In genomic region chr11:818396-819128, GRCh38 we compare ENCODE assay signal across 8 cellular contexts. TPM values are rescaled to one million over a fixed set of nuclear protein-coding genes. Genes with fewer than 3 reads are reported as not detected.
A peak's percentile ranks its signal among the peaks of the same experiment; 100 is the strongest.
DNase-seq lines count a peak whose midpoint lies in the region; ATAC-seq, FAIRE-seq and TF ChIP-seq lines count a peak whose summit lies in the region.

A gene with protein sequence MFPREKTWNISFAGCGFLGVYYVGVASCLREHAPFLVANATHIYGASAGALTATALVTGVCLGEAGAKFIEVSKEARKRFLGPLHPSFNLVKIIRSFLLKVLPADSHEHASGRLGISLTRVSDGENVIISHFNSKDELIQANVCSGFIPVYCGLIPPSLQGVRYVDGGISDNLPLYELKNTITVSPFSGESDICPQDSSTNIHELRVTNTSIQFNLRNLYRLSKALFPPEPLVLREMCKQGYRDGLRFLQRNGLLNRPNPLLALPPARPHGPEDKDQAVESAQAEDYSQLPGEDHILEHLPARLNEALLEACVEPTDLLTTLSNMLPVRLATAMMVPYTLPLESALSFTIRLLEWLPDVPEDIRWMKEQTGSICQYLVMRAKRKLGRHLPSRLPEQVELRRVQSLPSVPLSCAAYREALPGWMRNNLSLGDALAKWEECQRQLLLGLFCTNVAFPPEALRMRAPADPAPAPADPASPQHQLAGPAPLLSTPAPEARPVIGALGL (plus strand): TSS chr11:818914. CDS start chr11:819719, 805 bp downstream.

- 28 to 55% (median 32%) methylated on average over 10 to 20 of the region's 20 CpGs for WGBS in spleen, 5 donors

- no peak within 1 kb of the TSS for H3K27ac Mint-ChIP-seq in astrocyte (ENCODE audit: unreplicated experiment)

- H3K9ac ChIP-seq in astrocyte (ENCODE audit: low read length), result peak within 1 kb of the TSS; percentile 89

- TF ChIP-seq CTCF in astrocyte (IDR thresholded peaks at IDR 0.05; ENCODE audit: insufficient read depth, low read depth, low read length), result no peak
- no peak for TF ChIP-seq CTCF in spleen (IDR thresholded peaks at IDR 0.05 in 8 of 11, conservative IDR thresholded peaks at IDR 0.05 in 3 of 11)

- H3K27ac ChIP-seq in ACC112 (ENCODE audit: low read depth, low read length), result peak within 1 kb of the TSS; percentile 80
- H3K27ac ChIP-seq in astrocyte (ENCODE audit: low read depth, low read length), result peak within 1 kb of the TSS; percentile 83
- peak within 1 kb of the TSS; percentile 74 to 100 (median 98) for H3K27ac ChIP-seq in spleen

- H3K4me2 ChIP-seq in astrocyte (ENCODE audit: low read length), result peak within 1 kb of the TSS; percentile 98

- in situ Hi-C loops in KBM-7 (cut with MboI; ENCODE audit: low pct_unique_long_range_greater_than_20kb, low sequenced_read_pairs), result no loop called here

- DNase-seq in astrocyte (ENCODE audit: low read depth), result no peak
- peak; percentile 79 for DNase-seq in spleen
- DNase-seq in superior temporal gyrus (ENCODE audit: extremely low spot score), result no peak
- DNase-seq in KBM-7, result no peak

- peak within 1 kb of the TSS; percentile 87 for H3K4me3 Mint-ChIP-seq in astrocyte (ENCODE audit: unreplicated experiment)

- FAIRE-seq in astrocyte (lab: Jason Lieb, UNC), result no peak

- H3K4me1 ChIP-seq in ACC112 (ENCODE audit: control insufficient read depth, insufficient read depth, low read length, unreplicated experiment) (peaks cover 26% of the 10 kb centered on the region), astrocyte (ENCODE audit: insufficient read depth, low read length) (peaks cover 24% of the 10 kb centered on the region), spleen (peaks cover 16 to 47% (median 40%) of the 10 kb centered on the region in 6 donors)

- H3K27me3 ChIP-seq in ACC112 (ENCODE audit: insufficient read depth, low read length) (no peaks in the 10 kb centered on the region), astrocyte (ENCODE audit: insufficient read depth, low read length) (no peaks in the 10 kb centered on the region), spleen (replicated peaks in 1 of 7) (no peaks in the 10 kb centered on the region)

- peaks cover 1% of the 10 kb centered on the region for H3K36me3 Mint-ChIP-seq in astrocyte (ENCODE audit: low read depth, unreplicated experiment)

- H3K79me2 ChIP-seq in ACC112 (ENCODE audit: control insufficient read depth, insufficient read depth, low read length, unreplicated experiment) (peaks cover 15% of the 10 kb centered on the region), astrocyte (ENCODE audit: insufficient read depth, low read length) (peaks cover 29% of the 10 kb centered on the region)

- no peaks in the 10 kb centered on the region for H3K9me3 ChIP-seq in astrocyte (ENCODE audit: insufficient read depth, low read depth, low read length)
- H3K9me3 ChIP-seq in iPS-18c (ENCODE audit: control insufficient read depth, insufficient read depth, low read length), result no peaks in the 10 kb centered on the region
- H3K9me3 ChIP-seq in spleen, result no peaks in the 10 kb centered on the region

- intact Hi-C loops in spleen (cut with DNase I; ENCODE audit: low total_unique reads), result no loop called here

- peaks cover 5% of the 10 kb centered on the region for H3K4me1 Mint-ChIP-seq in astrocyte (ENCODE audit: low read depth, unreplicated experiment)

- no peaks in the 10 kb centered on the region for H3K27me3 Mint-ChIP-seq in astrocyte (ENCODE audit: low read depth, unreplicated experiment)

- no peak for TF ChIP-seq POLR2A in spleen (IDR thresholded peaks at IDR 0.05)

- peaks cover 32% of the 10 kb centered on the region for H4K20me1 ChIP-seq in astrocyte (ENCODE audit: insufficient read depth, low read length)

- no peaks in the 10 kb centered on the region for H3K36me3 ChIP-seq in ACC112 (ENCODE audit: insufficient read depth, low read length)
- no peaks in the 10 kb centered on the region for H3K36me3 ChIP-seq in astrocyte (ENCODE audit: insufficient read depth, low read length)
- peaks cover 0 to 47% (median 24%) of the 10 kb centered on the region in 6 donors for H3K36me3 ChIP-seq in spleen

- H3K9me3 Mint-ChIP-seq in astrocyte (ENCODE audit: unreplicated experiment), result no peaks in the 10 kb centered on the region

- peak within 1 kb of the TSS; percentile 40 for H2AFZ ChIP-seq in ACC112 (ENCODE audit: low read length, unreplicated experiment)
- H2AFZ ChIP-seq in astrocyte (ENCODE audit: low read depth, low read length), result peak within 1 kb of the TSS; percentile 73

- ATAC-seq in HG02642 (IDR thresholded peaks at IDR 0.05; ENCODE audit: poor library complexity, unreplicated experiment) (peak; percentile 0), GM21381 (IDR thresholded peaks at IDR 0.05; ENCODE audit: unreplicated experiment) (no peak)

- H3K4me3 ChIP-seq in ACC112 (ENCODE audit: low read depth, low read length) (peak within 1 kb of the TSS; percentile 92), astrocyte (ENCODE audit: insufficient read depth, low read depth, low read length) (peak within 1 kb of the TSS; percentile 76), iPS-18c (ENCODE audit: insufficient read depth, low read depth, low read length) (peak within 1 kb of the TSS; percentile 89), spleen (peak within 1 kb of the TSS; percentile 58 to 97 (median 84))

RNA-seq across cellular contexts. Expression of the gene that starts here (rescaled TPM):
- total RNA-seq in astrocyte (46.8 and 50.8 TPM in 2 replicates), spleen (100 to 1,000 TPM in 5 of 7 donors, 10 to 100 TPM in 2; 65.8 to 131 (median 113) TPM)
- 100 to 1,000 TPM in 1 of 3 donors, 10 to 100 TPM in 2; 46.3 to 103 (median 75.0) TPM for polyA plus RNA-seq in spleen
